1 cellular context compared by ENCODE assay signal in the genomic region with DNA sequence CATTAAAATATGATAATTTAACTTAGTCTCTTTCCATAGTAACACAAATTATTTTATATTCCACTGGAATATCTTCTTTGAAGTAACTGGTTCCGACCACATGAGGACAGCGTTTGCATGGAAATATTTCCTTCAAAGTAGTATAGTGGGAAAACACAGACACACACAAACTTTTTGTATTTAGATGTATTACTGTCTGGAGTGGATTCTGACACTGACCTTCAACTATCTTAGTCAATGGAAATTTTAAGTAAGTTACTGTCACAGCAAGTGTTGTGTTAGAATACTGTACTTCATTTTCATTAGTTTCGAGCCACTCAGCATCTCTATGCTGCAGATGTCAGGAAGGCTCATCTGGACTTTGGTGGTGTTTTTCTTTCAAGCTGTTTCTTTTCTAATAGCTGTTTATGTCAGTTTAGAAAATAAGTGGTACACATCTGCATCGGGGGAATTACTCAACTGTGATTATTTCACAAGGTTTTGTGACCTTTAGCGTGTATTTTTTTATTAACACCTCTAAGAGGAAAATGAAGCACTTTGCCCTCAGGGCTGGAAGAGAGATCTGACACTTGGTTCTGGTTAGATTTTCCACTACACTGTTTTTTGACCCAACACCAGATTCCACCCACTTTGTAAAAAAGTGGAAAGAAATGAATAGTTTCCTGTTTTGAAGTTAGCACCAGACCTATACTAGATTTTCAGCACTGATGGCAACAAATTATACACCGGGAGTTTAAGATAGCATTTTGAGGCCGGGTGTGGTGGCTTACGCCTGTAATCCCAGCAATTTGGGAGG.
TF ChIP-seq lines count a peak whose summit lies in the region.

No MANE protein-coding gene starts in this region.

TF ChIP-seq in H1, 55 proteins besides CTCF, POLR2A, EP300 and RAD21 (continued from another document):
- TF ChIP-seq FOSL1 (IDR thresholded peaks at IDR 0.05; ENCODE audit: insufficient read depth, low read depth, low read length) (no peak), SIX5 (IDR thresholded peaks at IDR 0.05; ENCODE audit: low read depth, low read length) (no peak)
TF ChIP-seq in H1: peak in this region for 0.
